In genomic region chr9:18461496-18461895, GRCh38 we compare ENCODE assay signal across 10 cellular contexts. TPM values are rescaled to one million over a fixed set of nuclear protein-coding genes. Genes with fewer than 3 reads are reported as not detected.
"Had no signal": no experiment of that assay in that cellular context is flagged by ENCODE, and none has a peak within 500 bp of the region (broad histone marks: within the 10 kb centered on the region; RNA-seq: fewer than 3 reads in every experiment).

No MANE protein-coding gene starts in this region.

- H3K4me1 Mint-ChIP-seq: GM23338, H9, IgD-negative memory B cell had no signal

- H3K4me3 ChIP-seq: GM23338 had no signal

- FAIRE-seq: H1, H54, HepG2 had no signal

- H3K36me3 Mint-ChIP-seq: IgD-negative memory B cell had no signal

- H3K9me3 Mint-ChIP-seq: GM23338, H9, HFFc6 had no signal

- H3K27ac ChIP-seq: HL-60 had no signal

- DNase-seq: H9, HCEC 1CT, HFFc6, KBM-7 had no signal

- ATAC-seq: GM23338, HepG2 had no signal

- H3K27ac Mint-ChIP-seq: GM23338, H9, HFFc6, IgD-negative memory B cell had no signal

- H3K4me2 ChIP-seq: GM23338 had no signal

- H3K4me3 Mint-ChIP-seq: GM23338, H9, HFFc6, IgD-negative memory B cell had no signal

- H2AFZ ChIP-seq: GM23338 had no signal

RNA-seq across cellular contexts. Expression of gene ADAMTSL1, which starts 12.5 kb away (rescaled TPM):
- total RNA-seq: HepG2 had no signal
- polyA plus RNA-seq: HepG2, IgD-negative memory B cell had no signal
